In genomic region chr17:7263071-7263800, GRCh38 we compare ENCODE assay signal across 8 cellular contexts. TPM values are rescaled to one million over a fixed set of nuclear protein-coding genes. Genes with fewer than 3 reads are reported as not detected.
DNase-seq lines count a peak whose midpoint lies in the region; ATAC-seq, FAIRE-seq and TF ChIP-seq lines count a peak whose summit lies in the region.

No MANE protein-coding gene starts in this region.

- peak overlapping the region; percentile 80 for H3K4me2 ChIP-seq in astrocyte (ENCODE audit: low read length)

- peaks cover 44 to 79% (median 70%) of the 10 kb centered on the region in 3 donors for H3K27me3 Mint-ChIP-seq in CD14-positive monocyte (ENCODE audit: low read depth in 3 of 3)
- H3K27me3 Mint-ChIP-seq in astrocyte (ENCODE audit: low read depth, unreplicated experiment), result peaks cover 14% of the 10 kb centered on the region

- TF ChIP-seq CTCF in CD14-positive monocyte (IDR thresholded peaks at IDR 0.05) (no peak), astrocyte (IDR thresholded peaks at IDR 0.05; ENCODE audit: insufficient read depth, low read depth, low read length) (no peak), right lobe of liver (IDR thresholded peaks at IDR 0.05) (no peak), dorsolateral prefrontal cortex (IDR thresholded peaks at IDR 0.05 in 54 of 56, conservative IDR thresholded peaks at IDR 0.05 in 2 of 56; ENCODE audit: low read depth in 1 of 56, partially characterized antibody in 56 of 56) (no peak)

- DNase-seq in CD14-positive monocyte (ENCODE audit: low spot score) (peak; percentile 52), astrocyte (ENCODE audit: low read depth) (no peak), right lobe of liver (peak in 1 of 3 donors; percentile 62), dorsolateral prefrontal cortex (no peak), hepatic stellate cell (ENCODE audit: low spot score) (no peak)

- intact Hi-C loops in CD14-positive monocyte (cut with micrococcal nuclease), result no loop called here
- intact Hi-C loops in right lobe of liver (cut with DNase I), result no loop called here
- intact Hi-C loops in dorsolateral prefrontal cortex (cut with DNase I), result no loop called here

- H3K27me3 ChIP-seq in HUES64 (ENCODE audit: insufficient read depth, low read length) (peaks cover 35% of the 10 kb centered on the region), astrocyte (ENCODE audit: insufficient read depth, low read length) (peaks cover 14% of the 10 kb centered on the region), right lobe of liver (no peaks in the 10 kb centered on the region), dorsolateral prefrontal cortex (peaks cover 0 to 70% (median 44%) of the 10 kb centered on the region in 45 donors)

- H3K36me3 Mint-ChIP-seq in CD14-positive monocyte, result peaks cover 16 to 21% of the 10 kb centered on the region in 2 donors
- H3K36me3 Mint-ChIP-seq in astrocyte (ENCODE audit: low read depth, unreplicated experiment), result peaks cover 6% of the 10 kb centered on the region

- H3K4me3 Mint-ChIP-seq in CD14-positive monocyte (peak overlapping the region; percentile 73 to 97), astrocyte (ENCODE audit: unreplicated experiment) (peak overlapping the region; percentile 57)

- H3K9me3 ChIP-seq in HUES64 (ENCODE audit: insufficient read depth, low read depth, low read length), result no peaks in the 10 kb centered on the region
- no peaks in the 10 kb centered on the region for H3K9me3 ChIP-seq in astrocyte (ENCODE audit: insufficient read depth, low read depth, low read length)
- H3K9me3 ChIP-seq in right lobe of liver, result no peaks in the 10 kb centered on the region

- FAIRE-seq in astrocyte (lab: Jason Lieb, UNC), result no peak

- no peaks in the 10 kb centered on the region for H3K79me2 ChIP-seq in astrocyte (ENCODE audit: insufficient read depth, low read length)

- ATAC-seq in right lobe of liver (peak in 1 of 4 donors; percentile 7), HG03565 (IDR thresholded peaks at IDR 0.05; ENCODE audit: unreplicated experiment) (no peak)

- H3K4me1 ChIP-seq in HUES64 (ENCODE audit: insufficient read depth, low read length), result peaks cover 11% of the 10 kb centered on the region
- peaks cover 12% of the 10 kb centered on the region for H3K4me1 ChIP-seq in astrocyte (ENCODE audit: insufficient read depth, low read length)
- H3K4me1 ChIP-seq in right lobe of liver, result peaks cover 0 to 43% (median 8%) of the 10 kb centered on the region in 4 donors
- no peaks in the 10 kb centered on the region for H3K4me1 ChIP-seq in urinary bladder (ENCODE audit: insufficient read depth)

- H3K4me1 Mint-ChIP-seq in CD14-positive monocyte (peaks cover 44% of the 10 kb centered on the region), astrocyte (ENCODE audit: low read depth, unreplicated experiment) (peaks cover 3% of the 10 kb centered on the region)

- peaks cover 0 to 12% (median 9%) of the 10 kb centered on the region in 7 donors for H3K9me3 Mint-ChIP-seq in CD14-positive monocyte
- peaks cover 3% of the 10 kb centered on the region for H3K9me3 Mint-ChIP-seq in astrocyte (ENCODE audit: unreplicated experiment)

- WGBS in HUES64, result 20% methylated on average over 18 of the region's 19 CpGs
- WGBS in right lobe of liver (ENCODE audit: insufficient coverage, low coverage, low lambda C conversion rate, missing lambda C conversion rate), result 16% methylated on average over 19 of the region's 19 CpGs
- 10% methylated on average over 19 of the region's 19 CpGs for WGBS in urinary bladder

- H3K4me3 ChIP-seq in HUES64 (ENCODE audit: low read length) (peak overlapping the region; percentile 94), astrocyte (ENCODE audit: insufficient read depth, low read depth, low read length) (no peak overlapping the region), right lobe of liver (peak overlapping the region; percentile 64 to 73 (median 66)), urinary bladder (ENCODE audit: low read depth, low read length) (peak overlapping the region; percentile 10), dorsolateral prefrontal cortex (peak overlapping the region in 20 of 59 donors; percentile 1 to 33 (median 16))

- H2AFZ ChIP-seq in astrocyte (ENCODE audit: low read depth, low read length), result peak overlapping the region; percentile 67

- H3K27ac ChIP-seq in HUES64 (ENCODE audit: low read depth, low read length), result peak overlapping the region; percentile 93; the same call in 1 of the 2 replicates
- H3K27ac ChIP-seq in astrocyte (ENCODE audit: low read depth, low read length), result no peak overlapping the region
- peak overlapping the region in 1 of 3 donors; percentile 96 for H3K27ac ChIP-seq in right lobe of liver
- H3K27ac ChIP-seq in urinary bladder (ENCODE audit: low read depth), result peak overlapping the region; percentile 57
- no peak overlapping the region for H3K27ac ChIP-seq in dorsolateral prefrontal cortex

- TF ChIP-seq POLR2A in right lobe of liver (IDR thresholded peaks at IDR 0.05), result no peak

- H3K27ac Mint-ChIP-seq in CD14-positive monocyte, result peak overlapping the region in 3 of 7 donors; percentile 5 to 50 (median 19)
- peak overlapping the region; percentile 45 for H3K27ac Mint-ChIP-seq in astrocyte (ENCODE audit: unreplicated experiment)

- peak overlapping the region; percentile 59 for H3K9ac ChIP-seq in HUES64 (ENCODE audit: low read depth, low read length)
- no peak overlapping the region for H3K9ac ChIP-seq in astrocyte (ENCODE audit: low read length)

- H4K20me1 ChIP-seq in astrocyte (ENCODE audit: insufficient read depth, low read length), result no peaks in the 10 kb centered on the region

- H3K36me3 ChIP-seq in HUES64 (ENCODE audit: insufficient read depth, low read length) (peaks cover 20% of the 10 kb centered on the region), astrocyte (ENCODE audit: insufficient read depth, low read length) (no peaks in the 10 kb centered on the region), right lobe of liver (peaks cover 0 to 4% (median 0%) of the 10 kb centered on the region in 4 donors), urinary bladder (ENCODE audit: insufficient read depth) (no peaks in the 10 kb centered on the region)

RNA-seq across cellular contexts. Expression of gene CLDN7, which starts 1.0 kb away (rescaled TPM):
- 1 to 10 TPM in 1 of 2 donors, under 1 TPM in 1; 0.49 to 2.1 TPM for polyA plus RNA-seq in CD14-positive monocyte
- 38.4 TPM for polyA plus RNA-seq in HUES64 (2013, experiment 1 of 2)
- polyA plus RNA-seq in HUES64 (2013, experiment 2 of 2), result 37.5 TPM
- 4.6 and 10.5 TPM in 2 replicates for total RNA-seq in astrocyte
- total RNA-seq in right lobe of liver, result 100 to 1,000 TPM in 1 of 6 experiments, 10 to 100 TPM in 4, 1 to 10 TPM in 1; 9.6 to 114 (median 23.3) TPM
- total RNA-seq in urinary bladder, result 24.2 TPM
- 34.4 TPM for polyA plus RNA-seq in urinary bladder
- total RNA-seq in dorsolateral prefrontal cortex, result 1 to 10 TPM in 26 of 120 experiments, under 1 TPM in 30, not detected in 64; 0.25 to 4.1 (median 0.92) TPM

RNA-seq across cellular contexts. Expression of gene ELP5, which starts 11.2 kb away (rescaled TPM):
- 10 to 100 TPM; 44.1 to 49.5 TPM for polyA plus RNA-seq in CD14-positive monocyte
- 67.1 TPM for polyA plus RNA-seq in HUES64 (2013, experiment 1 of 2)
- 60.7 TPM for polyA plus RNA-seq in HUES64 (2013, experiment 2 of 2)
- 24.9 and 25.4 TPM in 2 replicates for total RNA-seq in astrocyte
- total RNA-seq in right lobe of liver, result 10 to 100 TPM; 14.2 to 29.6 (median 22.9) TPM
- 17.7 TPM for total RNA-seq in urinary bladder
- polyA plus RNA-seq in urinary bladder, result 39.2 TPM
- total RNA-seq in dorsolateral prefrontal cortex, result 10 to 100 TPM; 25.8 to 51.7 (median 36.8) TPM

RNA-seq across cellular contexts. Expression of gene CTDNEP1, which starts 11.7 kb away (rescaled TPM):
- 10 to 100 TPM; 29.5 to 38.3 TPM for polyA plus RNA-seq in CD14-positive monocyte
- polyA plus RNA-seq in HUES64 (2013, experiment 1 of 2), result 97.2 TPM
- polyA plus RNA-seq in HUES64 (2013, experiment 2 of 2), result 102 TPM
- 102 and 103 TPM in 2 replicates for total RNA-seq in astrocyte
- total RNA-seq in right lobe of liver, result 10 to 100 TPM; 25.9 to 34.6 (median 31.9) TPM
- 40.0 TPM for total RNA-seq in urinary bladder
- 89.2 TPM for polyA plus RNA-seq in urinary bladder
- 100 to 1,000 TPM in 47 of 120 experiments, 10 to 100 TPM in 73; 77.6 to 126 (median 98.2) TPM for total RNA-seq in dorsolateral prefrontal cortex

RNA-seq across cellular contexts. Expression of gene SLC2A4, which starts 18.3 kb away (rescaled TPM):
- polyA plus RNA-seq in CD14-positive monocyte (not detected), urinary bladder (66.1 TPM)
- 2.6 TPM for polyA plus RNA-seq in HUES64 (2013, experiment 1 of 2)
- polyA plus RNA-seq in HUES64 (2013, experiment 2 of 2), result 3.6 TPM
- total RNA-seq in astrocyte (0.30 TPM in 1 of 2 replicates, not detected in the other), right lobe of liver (1 to 10 TPM in 4 of 6 experiments, under 1 TPM in 2; 0.66 to 2.1 (median 1.4) TPM), urinary bladder (11.6 TPM), dorsolateral prefrontal cortex (1 to 10 TPM in 111 of 120 experiments, under 1 TPM in 9; 0.54 to 6.1 (median 1.9) TPM)

RNA-seq across cellular contexts. Expression of gene GABARAP, which starts 21.0 kb away (rescaled TPM):
- 1,000 to 10,000 TPM; 2,814 to 2,937 TPM for polyA plus RNA-seq in CD14-positive monocyte
- 307 TPM for polyA plus RNA-seq in HUES64 (2013, experiment 1 of 2)
- 379 TPM for polyA plus RNA-seq in HUES64 (2013, experiment 2 of 2)
- 434 and 454 TPM in 2 replicates for total RNA-seq in astrocyte
- total RNA-seq in right lobe of liver, result 100 to 1,000 TPM; 238 to 330 (median 244) TPM
- 246 TPM for total RNA-seq in urinary bladder
- polyA plus RNA-seq in urinary bladder, result 681 TPM
- total RNA-seq in dorsolateral prefrontal cortex, result 100 to 1,000 TPM; 350 to 533 (median 438) TPM

Comparison
In these comparisons a context has a peak if more than half of its experiments do, and no peak if none do; other contexts are left out.
1. H3K27ac ChIP-seq: peak in HUES64 (single experiment) and urinary bladder (single experiment); none in astrocyte (single experiment) and dorsolateral prefrontal cortex (0 of 59).